In genomic region chr5:693271-694041, GRCh38 we compare ENCODE assay signal across 8 cellular contexts. TPM values are rescaled to one million over a fixed set of nuclear protein-coding genes. Genes with fewer than 3 reads are reported as not detected.
DNase-seq lines count a peak whose midpoint lies in the region; ATAC-seq, FAIRE-seq and TF ChIP-seq lines count a peak whose summit lies in the region.
"Not testable (repeated sequence)": the region's sequence is repeated elsewhere in the genome, so short reads cannot be mapped to it uniquely, and the experiment has no call there.

Gene TPPP (minus strand): TSS chr5:693352. CDS start chr5:678060, 15,292 bp downstream.

- peak; percentile 80 for FAIRE-seq in HTR-8/SVneo (lab: Jason Lieb, UNC)

- TF ChIP-seq CTCF in PC-9 (conservative IDR thresholded peaks at IDR 0.05); epithelial cell of esophagus (IDR thresholded peaks at IDR 0.05; ENCODE audit: insufficient read depth, low read depth, low read length, missing control alignments): not testable (repeated sequence)

- peak within 1 kb of the TSS; percentile 37 for H3K4me3 Mint-ChIP-seq in activated T-cell treated with anti-CD3 and anti-CD28 coated beads, Interleukin-2, amount 50 U/mL, for 4 hours

- not testable (repeated sequence) for BruUV-seq in PC-9 (replicated peaks; lab: Mats Ljungman, UMichigan)

- CTCF ChIA-PET in PC-9 (lab: Charles Lee) = interaction anchor here (0.6 kb wide), 4 partner anchors 30 to 930 kb away, joined by 3 to 9 read pairs (median 4); no protein-coding TSS in a partner anchor

- intact Hi-C loops in PC-9 (cut with micrococcal nuclease; ENCODE audit: unreplicated experiment) = not testable (repeated sequence)

- 0 out of 2 replicates have a peak within 1 kb of the TSS, but pooled peaks have one; percentile 44 for H2AFZ ChIP-seq in PC-9

- not testable (repeated sequence) for H3K9me3 Mint-ChIP-seq in activated T-cell treated with anti-CD3 and anti-CD28 coated beads, Interleukin-2, amount 50 U/mL, for 4 hours

- not testable (repeated sequence) for H3K27ac ChIP-seq in PC-9; mesodermal cell (ENCODE audit: low read depth, low read length, severe bottlenecking)

- peak; percentile 47 for ATAC-seq in GM21367 (IDR thresholded peaks at IDR 0.05; ENCODE audit: unreplicated experiment)
- peak; percentile 80 to 84 for ATAC-seq in activated T-cell treated with anti-CD3 and anti-CD28 coated beads, Interleukin-2, amount 50 U/mL, for 4 hours

- H3K9me2 ChIP-seq in PC-9 (ENCODE audit: insufficient read depth) = not testable (repeated sequence)

- POLR2A ChIA-PET in PC-9 (lab: Charles Lee; ENCODE audit: unreplicated experiment) = not testable (repeated sequence)

- H3K4me3 ChIP-seq in PC-9 (peak within 1 kb of the TSS; percentile 56), epithelial cell of esophagus (ENCODE audit: low read length) (peak within 1 kb of the TSS; percentile 50), mesodermal cell (ENCODE audit: extremely low read depth, insufficient read depth, low read length, poor library complexity, severe bottlenecking) (peak within 1 kb of the TSS; percentile 26)

- peaks cover 41% of the 10 kb centered on the region for H3K27me3 ChIP-seq in PC-9 (ENCODE audit: insufficient read depth, low read depth)

- not testable (repeated sequence) for H3K36me3 Mint-ChIP-seq in activated T-cell treated with anti-CD3 and anti-CD28 coated beads, Interleukin-2, amount 50 U/mL, for 4 hours (ENCODE audit: insufficient read depth)

- not testable (repeated sequence) for H3K36me3 ChIP-seq in PC-9 (ENCODE audit: low read depth); mesodermal cell (ENCODE audit: control insufficient read depth, insufficient read depth, low read length)

- not testable (repeated sequence) for H3K4me1 ChIP-seq in PC-9 (replicated peaks; ENCODE audit: insufficient read depth); mesodermal cell (ENCODE audit: control insufficient read depth, insufficient read depth, low read length, poor library complexity, severe bottlenecking)

- H3K27me3 Mint-ChIP-seq in activated T-cell treated with anti-CD3 and anti-CD28 coated beads, Interleukin-2, amount 50 U/mL, for 4 hours (ENCODE audit: low read depth) = not testable (repeated sequence)

- H3K4me1 Mint-ChIP-seq in activated T-cell treated with anti-CD3 and anti-CD28 coated beads, Interleukin-2, amount 50 U/mL, for 4 hours (ENCODE audit: low read depth) = not testable (repeated sequence)

- H3K79me2 ChIP-seq in PC-9 (ENCODE audit: low read depth) = not testable (repeated sequence)

- not testable (repeated sequence) for H4K20me1 ChIP-seq in PC-9 (ENCODE audit: insufficient read depth)

- not testable (repeated sequence) for H3F3A ChIP-seq in PC-9 (ENCODE audit: insufficient read depth, low read depth)

- H3K9me3 ChIP-seq in PC-9 (ENCODE audit: insufficient read depth, low read depth); mesodermal cell (ENCODE audit: control insufficient read depth, low read length): not testable (repeated sequence)

- WGBS in mesodermal cell (ENCODE audit: insufficient coverage in 2 of 2), 2 experiments = 0% methylated on average over 17 to 31 of the region's 109 CpGs

- peak; percentile 83 for DNase-seq in CD1c-positive myeloid dendritic cell (ENCODE audit: extremely low spot score)
- DNase-seq in HTR-8/SVneo (ENCODE audit: insufficient read length, low spot score) = peak; percentile 84
- DNase-seq in PC-9 = peak in 1 of 2 experiments; percentile 88
- DNase-seq in activated T-cell treated with anti-CD3 and anti-CD28 coated beads, Interleukin-2, amount 50 U/mL, for 4 hours = peak; percentile 73
- peak; percentile 78 for DNase-seq in epithelial cell of esophagus (ENCODE audit: low read depth)
- DNase-seq in stimulated activated CD4-positive, alpha-beta T cell treated with anti-CD3 and anti-CD28 coated beads, TNF-alpha, amount 100 ng/mL, for 24 hours (ENCODE audit: low read depth in 3 of 3) = peak; percentile 63 to 80 (median 74)

- H3K4me2 ChIP-seq in PC-9 = peak within 1 kb of the TSS; percentile 96

RNA-seq across cellular contexts. Expression of gene TPPP, which starts in this region (rescaled TPM):
- 0.17 and 0.38 TPM in 2 replicates for total RNA-seq in PC-9 (2021)
- under 1 TPM; 0.08 to 0.19 (median 0.08) TPM for total RNA-seq in activated T-cell treated with anti-CD3 and anti-CD28 coated beads, Interleukin-2, amount 50 U/mL, for 4 hours
- 0.55 TPM for polyA plus RNA-seq in mesodermal cell (2013, experiment 1 of 2)
- polyA plus RNA-seq in mesodermal cell (2013, experiment 2 of 2) = 0.35 TPM

Comparison
In these comparisons a context has a peak if more than half of its experiments do, and no peak if none do; other contexts are left out.
1. Peak in DNase-seq and ATAC-seq in activated T-cell treated with anti-CD3 and anti-CD28 coated beads, Interleukin-2, amount 50 U/mL, for 4 hours; RNA of the gene not detected or under 1 TPM.